In the genomic region with DNA sequence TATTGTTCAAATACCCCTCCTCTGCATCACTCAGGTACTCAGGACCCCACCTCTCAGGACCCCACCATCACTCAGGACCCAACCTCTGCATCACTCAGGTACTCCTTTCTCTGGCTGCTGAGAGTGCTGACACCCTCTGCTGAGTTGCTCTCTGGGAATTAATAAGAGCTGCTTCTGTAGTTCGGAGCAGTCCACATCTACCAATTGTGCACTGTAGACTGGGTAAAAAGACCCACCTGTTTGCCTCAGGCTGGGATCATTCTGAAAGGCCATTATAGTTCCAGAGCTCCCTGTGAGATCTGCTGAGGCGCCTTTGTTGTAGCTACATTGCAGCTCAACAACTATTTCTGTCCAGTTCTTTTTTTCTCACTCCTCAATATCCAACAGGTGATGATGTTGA, we compare ENCODE assay signal across 7 cellular contexts.
"Had no signal": no experiment of that assay in that cellular context is flagged by ENCODE, and none has a peak within 500 bp of the region (broad histone marks: within the 10 kb centered on the region; RNA-seq: fewer than 3 reads in every experiment).

No MANE protein-coding gene starts in this region.

- H3K4me3 ChIP-seq: K562 had no signal

- H3K4me2 ChIP-seq: KMS-11 had no signal

- H3K27ac Mint-ChIP-seq: IgD-negative memory B cell had no signal

- H3K9me3 Mint-ChIP-seq: IgD-negative memory B cell had no signal

- H3K4me1 Mint-ChIP-seq: IgD-negative memory B cell had no signal

- H3K27ac ChIP-seq: HL-60, KMS-11 had no signal

- H3K36me3 Mint-ChIP-seq: IgD-negative memory B cell had no signal

- DNase-seq: KBM-7, KG1 had no signal

- H3K9ac ChIP-seq: KMS-11 had no signal

- H3K4me3 Mint-ChIP-seq: IgD-negative memory B cell had no signal

- ATAC-seq: HepG2, K562 had no signal
